Comparison of ENCODE assay signal across 20 cellular contexts in genomic region chr16:77469639-77470038, GRCh38. TPM values are rescaled to one million over a fixed set of nuclear protein-coding genes. Genes with fewer than 3 reads are reported as not detected.
DNase-seq lines count a peak whose midpoint lies in the region; ATAC-seq and TF ChIP-seq lines count a peak whose summit lies in the region.
"Had no signal": no experiment of that assay in that cellular context is flagged by ENCODE, and none has a peak within 500 bp of the region (broad histone marks: within the 10 kb centered on the region; RNA-seq: fewer than 3 reads in every experiment).

No MANE protein-coding gene starts in this region.

- peak; percentile 100 for DNase-seq in G401 (ENCODE audit: low spot score)
- DNase-seq in cerebellar nuclear complex (lab: John Stamatoyannopoulos, UW) = peak; percentile 95 to 100
- peak; percentile 41 for DNase-seq in glutamatergic neuron
- DNase-seq in suprapubic skin (ENCODE audit: low spot score in 2 of 2) = peak; percentile 65 to 78
- no peak for DNase-seq in omental fat pad (ENCODE audit: low spot score)
- no peak for DNase-seq in GM03348 (ENCODE audit: low spot score)
- DNase-seq in DMS53 treated with DMSO at 0.1 percent for 48 hours (lab: John Stamatoyannopoulos, UW; ENCODE audit: unreplicated experiment) = no peak
- DNase-seq: CD4-positive, alpha-beta memory T cell; COR-L47; DMS79 treated with DMSO at 0.1 percent for 48 hours; NCI-H1092; NCI-H1930; NCI-H2107; NCI-H526; Right ventricle myocardium superior; RPMI8226 had no signal

- TF ChIP-seq CTCF in glutamatergic neuron (IDR thresholded peaks at IDR 0.05; ENCODE audit: partially characterized antibody, unreplicated experiment) (no peak), suprapubic skin (IDR thresholded peaks at IDR 0.05) (no peak), omental fat pad (IDR thresholded peaks at IDR 0.05) (no peak)

- H3K9me3 Mint-ChIP-seq in glutamatergic neuron (ENCODE audit: unreplicated experiment) = peaks cover 3% of the 10 kb centered on the region

- H3K36me3 Mint-ChIP-seq in glutamatergic neuron (ENCODE audit: unreplicated experiment) = no peaks in the 10 kb centered on the region
- H3K36me3 Mint-ChIP-seq: CD4-positive, alpha-beta memory T cell had no signal

- ATAC-seq in omental fat pad (ENCODE audit: low FRiP score) = no peak
- ATAC-seq: A549, HCT116 had no signal

- H3K4me3 ChIP-seq in suprapubic skin = no peak overlapping the region
- H3K4me3 ChIP-seq: A549, SJSA1 had no signal

- H3K4me1 Mint-ChIP-seq in glutamatergic neuron (ENCODE audit: low read depth, unreplicated experiment) = peaks cover 20% of the 10 kb centered on the region
- H3K4me1 Mint-ChIP-seq: CD4-positive, alpha-beta memory T cell had no signal

- 29% methylated on average over 3 of the region's 3 CpGs for WGBS in suprapubic skin

- H3K4me1 ChIP-seq in suprapubic skin = peaks cover 7% of the 10 kb centered on the region
- H3K4me1 ChIP-seq: A549, SJSA1 had no signal

- peaks cover 3% of the 10 kb centered on the region for H3K27me3 Mint-ChIP-seq in glutamatergic neuron (ENCODE audit: unreplicated experiment)

- TF ChIP-seq POLR2A in suprapubic skin (IDR thresholded peaks at IDR 0.05) = no peak

- no peak for TF ChIP-seq EP300 in suprapubic skin (IDR thresholded peaks at IDR 0.05)

- H3K27ac Mint-ChIP-seq in glutamatergic neuron (ENCODE audit: unreplicated experiment) = peak overlapping the region; percentile 81
- H3K27ac Mint-ChIP-seq: CD4-positive, alpha-beta memory T cell had no signal

- no peaks in the 10 kb centered on the region for H3K9me3 ChIP-seq in suprapubic skin
- H3K9me3 ChIP-seq: A549, SJSA1 had no signal

- H3K4me3 Mint-ChIP-seq in glutamatergic neuron (ENCODE audit: unreplicated experiment) = peak overlapping the region; percentile 56
- H3K4me3 Mint-ChIP-seq: CD4-positive, alpha-beta memory T cell had no signal

- H3K27me3 ChIP-seq in suprapubic skin = no peaks in the 10 kb centered on the region
- H3K27me3 ChIP-seq: SJSA1 had no signal

- no peak overlapping the region for H3K27ac ChIP-seq in suprapubic skin
- H3K27ac ChIP-seq: A549, HL-60, SJSA1 had no signal

- in situ Hi-C loops in G401 (cut with HindIII; ENCODE audit: low sequenced_read_pairs) = no loop called here

- no peaks in the 10 kb centered on the region for H3K36me3 ChIP-seq in suprapubic skin
- H3K36me3 ChIP-seq: SJSA1 had no signal

RNA-seq across cellular contexts. Expression of gene ADAMTS18, which starts 34.8 kb away (rescaled TPM):
- total RNA-seq in G401 (2014; rRNA removed; shearing (Covaris generic)) = not detected in 2 replicates
- total RNA-seq in glutamatergic neuron (ENCODE audit: unreplicated experiment) (1.7 TPM), suprapubic skin (under 1 TPM in 3 of 4 donors, not detected in 1; 0.10 to 0.42 (median 0.16) TPM), omental fat pad (10 to 100 TPM in 1 of 4 donors, 1 to 10 TPM in 3; 2.8 to 21.1 (median 7.8) TPM)
- total RNA-seq: CD4-positive, alpha-beta memory T cell; Right ventricle myocardium superior; SJSA1 had no signal

Comparison
In these comparisons a context has a peak if more than half of its experiments do, and no peak if none do; other contexts are left out.
1. DNase-seq: peak in G401 (single experiment), cerebellar nuclear complex (2 of 2), glutamatergic neuron (single experiment) and suprapubic skin (2 of 2); none in omental fat pad (single experiment), GM03348 (single experiment) and DMS53 treated with DMSO at 0.1 percent for 48 hours (single experiment).